12 cellular contexts compared by ENCODE assay signal in genomic region chr9:114383866-114384231, GRCh38. TPM values are rescaled to one million over a fixed set of nuclear protein-coding genes. Genes with fewer than 3 reads are reported as not detected.
DNase-seq lines count a peak whose midpoint lies in the region; ATAC-seq lines count a peak whose summit lies in the region.
"Had no signal": no experiment of that assay in that cellular context is flagged by ENCODE, and none has a peak within 500 bp of the region (broad histone marks: within the 10 kb centered on the region; RNA-seq: fewer than 3 reads in every experiment).

No MANE protein-coding gene starts in this region.

- no peaks in the 10 kb centered on the region for H3K27me3 Mint-ChIP-seq in activated CD4-positive, alpha-beta T cell treated with anti-CD3 and anti-CD28 coated beads, Interleukin-2, amount 10 ng/mL, durations not matched to agents 7 days and 5 days
- no peaks in the 10 kb centered on the region for H3K27me3 Mint-ChIP-seq in T-helper 2 cell treated with Interferon-gamma antibody and Interleukin-4, amounts not matched to agents 5 μg/mL and 100 μg/mL, for 36 hours (ENCODE audit: low read depth)

- POLR2A ChIA-PET in activated CD4-positive, alpha-beta T cell treated with anti-CD3 and anti-CD28 coated beads, Interleukin-2, amount 10 ng/mL, durations not matched to agents 7 days and 5 days (lab: Charles Lee): interaction anchor here (0.5 to 1.1 kb wide), 3 partner anchors 11 to 34 kb away, joined by 3 read pairs; no protein-coding TSS in a partner anchor

- DNase-seq in activated CD4-positive, alpha-beta T cell treated with anti-CD3 and anti-CD28 coated beads, Interleukin-2, amount 10 ng/mL, durations not matched to agents 7 days and 5 days: peak; percentile 39
- no peak for DNase-seq in activated CD4-positive, alpha-beta T cell treated with anti-CD3 and anti-CD28 coated beads for 1 hour
- DNase-seq in T-helper 2 cell treated with Interferon-gamma antibody and Interleukin-4, amounts not matched to agents 5 μg/mL and 100 μg/mL, for 36 hours (ENCODE audit: low spot score): no peak
- DNase-seq in superior temporal gyrus (ENCODE audit: extremely low spot score) (peak; percentile 6), nucleus accumbens (lab: John Stamatoyannopoulos, UW) (no peak)
- DNase-seq in stimulated activated CD4-positive, alpha-beta T cell treated with anti-CD3 and anti-CD28 coated beads, Interleukin-12 subunit alpha, Interleukin-12 subunit beta, amount 100 ng/mL, for 4 hours: no peak
- DNase-seq: activated CD4-positive, CD25-positive, alpha-beta regulatory T cell; mesendoderm; NCI-H2227 treated with DMSO at 0.1 percent for 48 hours had no signal

- H3K4me3 Mint-ChIP-seq in activated CD4-positive, alpha-beta T cell treated with anti-CD3 and anti-CD28 coated beads, Interleukin-2, amount 10 ng/mL, durations not matched to agents 7 days and 5 days: peak overlapping the region; percentile 99
- peak overlapping the region; percentile 99 for H3K4me3 Mint-ChIP-seq in T-helper 2 cell treated with Interferon-gamma antibody and Interleukin-4, amounts not matched to agents 5 μg/mL and 100 μg/mL, for 36 hours
- H3K4me3 Mint-ChIP-seq: endodermal cell had no signal

- CTCF ChIA-PET in activated CD4-positive, alpha-beta T cell treated with anti-CD3 and anti-CD28 coated beads, Interleukin-2, amount 10 ng/mL, durations not matched to agents 7 days and 5 days (lab: Charles Lee): interaction anchor here (0.6 to 6.4 kb wide), 7 partner anchors 8 to 113 kb away, joined by 3 to 45 read pairs (median 4); no protein-coding TSS in a partner anchor

- peaks cover 51% of the 10 kb centered on the region for H3K4me1 Mint-ChIP-seq in activated CD4-positive, alpha-beta T cell treated with anti-CD3 and anti-CD28 coated beads, Interleukin-2, amount 10 ng/mL, durations not matched to agents 7 days and 5 days
- H3K4me1 Mint-ChIP-seq in T-helper 2 cell treated with Interferon-gamma antibody and Interleukin-4, amounts not matched to agents 5 μg/mL and 100 μg/mL, for 36 hours (ENCODE audit: low read depth): peaks cover 54% of the 10 kb centered on the region

- no peaks in the 10 kb centered on the region for H3K9me3 Mint-ChIP-seq in activated CD4-positive, alpha-beta T cell treated with anti-CD3 and anti-CD28 coated beads, Interleukin-2, amount 10 ng/mL, durations not matched to agents 7 days and 5 days
- H3K9me3 Mint-ChIP-seq in T-helper 2 cell treated with Interferon-gamma antibody and Interleukin-4, amounts not matched to agents 5 μg/mL and 100 μg/mL, for 36 hours: no peaks in the 10 kb centered on the region
- H3K9me3 Mint-ChIP-seq: endodermal cell had no signal

- no peak for ATAC-seq in HG03280 (IDR thresholded peaks at IDR 0.05; ENCODE audit: unreplicated experiment)

- peaks cover 87% of the 10 kb centered on the region for H3K36me3 Mint-ChIP-seq in activated CD4-positive, alpha-beta T cell treated with anti-CD3 and anti-CD28 coated beads, Interleukin-2, amount 10 ng/mL, durations not matched to agents 7 days and 5 days (ENCODE audit: low read depth)
- H3K36me3 Mint-ChIP-seq in T-helper 2 cell treated with Interferon-gamma antibody and Interleukin-4, amounts not matched to agents 5 μg/mL and 100 μg/mL, for 36 hours (ENCODE audit: low read depth): peaks cover 85% of the 10 kb centered on the region

- H3K27ac ChIP-seq in layer of hippocampus (ENCODE audit: low read depth, low read length): peak overlapping the region; percentile 86

- no peaks in the 10 kb centered on the region for H3K27me3 ChIP-seq in layer of hippocampus (ENCODE audit: control insufficient read depth, insufficient read depth, low read length)

- H3K27ac Mint-ChIP-seq in activated CD4-positive, alpha-beta T cell treated with anti-CD3 and anti-CD28 coated beads, Interleukin-2, amount 10 ng/mL, durations not matched to agents 7 days and 5 days: peak overlapping the region; percentile 91
- peak overlapping the region; percentile 98 for H3K27ac Mint-ChIP-seq in T-helper 2 cell treated with Interferon-gamma antibody and Interleukin-4, amounts not matched to agents 5 μg/mL and 100 μg/mL, for 36 hours

RNA-seq across cellular contexts. Expression of gene AKNA, which starts 3.9 kb away (rescaled TPM):
- 100 to 1,000 TPM; 300 to 364 TPM for total RNA-seq in activated CD4-positive, alpha-beta T cell treated with anti-CD3 and anti-CD28 coated beads, Interleukin-2, amount 10 ng/mL, durations not matched to agents 7 days and 5 days

RNA-seq across cellular contexts. Expression of gene ORM2, which starts 54.2 kb away (rescaled TPM):
- total RNA-seq in activated CD4-positive, alpha-beta T cell treated with anti-CD3 and anti-CD28 coated beads, Interleukin-2, amount 10 ng/mL, durations not matched to agents 7 days and 5 days: not detected

Comparison
In these comparisons a context has a peak if more than half of its experiments do, and no peak if none do; other contexts are left out.
1. DNase-seq: peak in activated CD4-positive, alpha-beta T cell treated with anti-CD3 and anti-CD28 coated beads, Interleukin-2, amount 10 ng/mL, durations not matched to agents 7 days and 5 days (single experiment) and superior temporal gyrus (single experiment); none in activated CD4-positive, alpha-beta T cell treated with anti-CD3 and anti-CD28 coated beads for 1 hour (single experiment), T-helper 2 cell treated with Interferon-gamma antibody and Interleukin-4, amounts not matched to agents 5 μg/mL and 100 μg/mL, for 36 hours (single experiment), nucleus accumbens (0 of 56) and stimulated activated CD4-positive, alpha-beta T cell treated with anti-CD3 and anti-CD28 coated beads, Interleukin-12 subunit alpha, Interleukin-12 subunit beta, amount 100 ng/mL, for 4 hours (single experiment).